Comparison of ENCODE assay signal across 10 cellular contexts in genomic region chr1:155325596-155325893, GRCh38. TPM values are rescaled to one million over a fixed set of nuclear protein-coding genes. Genes with fewer than 3 reads are reported as not detected.
A peak's percentile ranks its signal among the peaks of the same experiment; 100 is the strongest.
DNase-seq lines count a peak whose midpoint lies in the region; ATAC-seq, FAIRE-seq and TF ChIP-seq lines count a peak whose summit lies in the region.
"Had no signal": no experiment of that assay in that cellular context is flagged by ENCODE, and none has a peak within 500 bp of the region (broad histone marks: within the 10 kb centered on the region; RNA-seq: fewer than 3 reads in every experiment).

No MANE protein-coding gene starts in this region.

- peaks cover 2 to 8% of the 10 kb centered on the region in 2 donors for H3K36me3 Mint-ChIP-seq in CD4-positive, alpha-beta memory T cell
- H3K36me3 Mint-ChIP-seq in osteocyte (ENCODE audit: unreplicated experiment) = peaks cover 8% of the 10 kb centered on the region

- ATAC-seq in Panc1 (no peak), HG03280 (IDR thresholded peaks at IDR 0.05; ENCODE audit: unreplicated experiment) (no peak)

- peak overlapping the region; percentile 96 for H3K27ac ChIP-seq in CD4-positive, alpha-beta memory T cell (ENCODE audit: low read depth, low read length)
- H3K27ac ChIP-seq in Panc1 (ENCODE audit: low read length) (peak overlapping the region; percentile 95), endothelial cell of umbilical vein (ENCODE audit: insufficient read depth, low read depth, low read length) (no peak overlapping the region)

- H3K27me3 ChIP-seq in CD4-positive, alpha-beta memory T cell (ENCODE audit: insufficient read depth, low read length) = no peaks in the 10 kb centered on the region
- no peaks in the 10 kb centered on the region for H3K27me3 ChIP-seq in Panc1 (ENCODE audit: control insufficient read depth, insufficient read depth, low read length)
- H3K27me3 ChIP-seq in endothelial cell of umbilical vein (ENCODE audit: control insufficient read depth in 2 of 2, insufficient read depth in 2 of 2, low read length in 2 of 2) = no peaks in the 10 kb centered on the region

- H3K9me3 ChIP-seq in CD4-positive, alpha-beta memory T cell (ENCODE audit: control insufficient read depth in 1 of 2, low read length in 2 of 2) = no peaks in the 10 kb centered on the region
- H3K9me3 ChIP-seq in Panc1 (ENCODE audit: control insufficient read depth, insufficient read depth, low read depth, low read length) (no peaks in the 10 kb centered on the region), endothelial cell of umbilical vein (replicated peaks; ENCODE audit: control insufficient read depth, insufficient read depth, low read length) (no peaks in the 10 kb centered on the region)

- H3K27ac Mint-ChIP-seq in CD4-positive, alpha-beta memory T cell = peak overlapping the region; percentile 22 to 89 (median 84)
- peak overlapping the region; percentile 70 for H3K27ac Mint-ChIP-seq in osteocyte (ENCODE audit: unreplicated experiment)

- in situ Hi-C loops in Panc1 (cut with HindIII; ENCODE audit: low pct_unique_long_range_greater_than_20kb, low sequenced_read_pairs) = no loop called here

- FAIRE-seq in endothelial cell of umbilical vein (lab: Jason Lieb, UNC) = no peak
- FAIRE-seq: GM18507, HTR-8/SVneo had no signal

- no peaks in the 10 kb centered on the region for H3K27me3 Mint-ChIP-seq in CD4-positive, alpha-beta memory T cell
- H3K27me3 Mint-ChIP-seq in osteocyte (ENCODE audit: unreplicated experiment) = no peaks in the 10 kb centered on the region

- TF ChIP-seq POLR2A in endothelial cell of umbilical vein (IDR thresholded peaks at IDR 0.05; ENCODE audit: low read depth, low read length) = no peak

- H2AFZ ChIP-seq in endothelial cell of umbilical vein (ENCODE audit: low read depth, low read length) = no peak overlapping the region

- no peaks in the 10 kb centered on the region for H3K9me1 ChIP-seq in endothelial cell of umbilical vein (replicated peaks; ENCODE audit: control insufficient read depth, extremely low read depth, insufficient read depth, low read length)

- H3K4me2 ChIP-seq in endothelial cell of umbilical vein (ENCODE audit: insufficient read depth, low read length) = peak overlapping the region; percentile 88

- no peaks in the 10 kb centered on the region for H4K20me1 ChIP-seq in endothelial cell of umbilical vein (replicated peaks; ENCODE audit: control insufficient read depth, extremely low read depth, insufficient read depth, low read length)

- H3K4me3 ChIP-seq in CD4-positive, alpha-beta memory T cell (ENCODE audit: low read length in 2 of 2) = no peak overlapping the region
- H3K4me3 ChIP-seq in Panc1 (ENCODE audit: low read depth in 2 of 2, low read length in 2 of 2) (peak overlapping the region; percentile 92 to 96), endothelial cell of umbilical vein (replicated peaks in 1 of 3; ENCODE audit: insufficient read depth in 1 of 3, low read depth in 1 of 3, low read length in 3 of 3) (peak overlapping the region in 2 of 3 experiments; percentile 70 to 76)

- POLR2A ChIA-PET in CD4-positive, alpha-beta memory T cell (lab: Charles Lee; ENCODE audit: partially characterized antibody) = no interaction called here
- POLR2A ChIA-PET in Panc1 (lab: Charles Lee) = interaction anchor here (0.7 kb wide), 1 partner anchor 333 kb away, joined by 4 read pairs; no protein-coding TSS in a partner anchor
- POLR2A ChIA-PET in endothelial cell of umbilical vein (lab: Charles Lee) = no interaction called here

- no peak for TF ChIP-seq CTCF in Panc1 (IDR thresholded peaks at IDR 0.05)
- no peak for TF ChIP-seq CTCF in endothelial cell of umbilical vein (IDR thresholded peaks at IDR 0.05; ENCODE audit: extremely low read depth in 1 of 2, insufficient read depth in 1 of 2, low read depth in 1 of 2, low read length in 2 of 2)
- TF ChIP-seq CTCF in osteocyte (IDR thresholded peaks at IDR 0.05) = no peak

- H3K4me1 ChIP-seq in CD4-positive, alpha-beta memory T cell (ENCODE audit: insufficient read depth, low read length) = peaks cover 28% of the 10 kb centered on the region
- peaks cover 34% of the 10 kb centered on the region for H3K4me1 ChIP-seq in Panc1 (ENCODE audit: control insufficient read depth, insufficient read depth, low read length)
- peaks cover 30% of the 10 kb centered on the region for H3K4me1 ChIP-seq in endothelial cell of umbilical vein (ENCODE audit: control insufficient read depth, extremely low read depth, insufficient read depth, low read length)

- CTCF ChIA-PET in CD4-positive, alpha-beta memory T cell (lab: Charles Lee; ENCODE audit: partially characterized antibody) = interaction anchor here (10.1 kb wide), 1 partner anchor 75 kb away, joined by 143 read pairs; no protein-coding TSS in a partner anchor
- CTCF ChIA-PET in Panc1 (lab: Charles Lee) = no interaction called here
- CTCF ChIA-PET in endothelial cell of umbilical vein (lab: Charles Lee) = interaction anchor here (1.7 to 7.2 kb wide), 2 partner anchors 9 to 75 kb away, joined by 6 to 115 read pairs; no protein-coding TSS in a partner anchor

- no peaks in the 10 kb centered on the region for H3K79me2 ChIP-seq in endothelial cell of umbilical vein (ENCODE audit: control insufficient read depth, insufficient read depth, low read length)

- H3K9ac ChIP-seq in endothelial cell of umbilical vein (replicated peaks; ENCODE audit: extremely low read depth, insufficient read depth, low read length) = no peak overlapping the region

- H3K9me3 Mint-ChIP-seq in CD4-positive, alpha-beta memory T cell = no peaks in the 10 kb centered on the region
- H3K9me3 Mint-ChIP-seq in osteocyte (ENCODE audit: unreplicated experiment) = no peaks in the 10 kb centered on the region

- intact Hi-C loops in CD4-positive, alpha-beta memory T cell (cut with micrococcal nuclease) = loop anchor here (10.0 kb wide), 1 partner anchor 151 kb away; the partner anchor contains the start of genes KRTCAP2 and TRIM46
- intact Hi-C loops in Panc1 (cut with micrococcal nuclease; ENCODE audit: unreplicated experiment) (no loop called here), endothelial cell of umbilical vein (cut with micrococcal nuclease) (loop anchor here (2.0 kb wide), 2 partner anchors 237 to 267 kb away; partner anchors contain the start of gene ASH1L)

- BruUV-seq in Panc1 (replicated peaks; lab: Mats Ljungman, UMichigan) (no TSS peak), endothelial cell of umbilical vein (replicated peaks; lab: Mats Ljungman, UMichigan) (no TSS peak)

- peaks cover 8 to 33% (median 22%) of the 10 kb centered on the region in 4 donors for H3K4me1 Mint-ChIP-seq in CD4-positive, alpha-beta memory T cell
- peaks cover 26% of the 10 kb centered on the region for H3K4me1 Mint-ChIP-seq in osteocyte (ENCODE audit: unreplicated experiment)

- peak overlapping the region; percentile 51 to 78 (median 72) for H3K4me3 Mint-ChIP-seq in CD4-positive, alpha-beta memory T cell
- peak overlapping the region; percentile 86 for H3K4me3 Mint-ChIP-seq in osteocyte (ENCODE audit: unreplicated experiment)

- DNase-seq in CD4-positive, alpha-beta memory T cell = no peak
- DNase-seq in Panc1 (ENCODE audit: low read depth, low spot score) (no peak), endothelial cell of umbilical vein (ENCODE audit: low read depth, low spot score) (no peak), osteocyte (ENCODE audit: extremely low spot score, unreplicated experiment) (no peak), NCI-H82 (lab: John Stamatoyannopoulos, UW) (no peak), NCI-H2171 treated with DMSO at 0.1 percent for 48 hours (lab: John Stamatoyannopoulos, UW) (no peak), islet precursor cell (no peak)

- dilution Hi-C loops in endothelial cell of umbilical vein (cut with MboI; ENCODE audit: extremely low pct_ligation_motif_present, low sequenced_read_pairs) = no loop called here

- H3K36me3 ChIP-seq in CD4-positive, alpha-beta memory T cell (ENCODE audit: insufficient read depth, low read length) = peaks cover 7% of the 10 kb centered on the region
- no peaks in the 10 kb centered on the region; the same call in none of the 2 replicates for H3K36me3 ChIP-seq in Panc1 (ENCODE audit: control insufficient read depth, insufficient read depth, low read length)
- H3K36me3 ChIP-seq in endothelial cell of umbilical vein (ENCODE audit: control insufficient read depth in 2 of 2, extremely low read depth in 1 of 2, insufficient read depth in 2 of 2, low read length in 2 of 2) = peaks cover 2 to 15% of the 10 kb centered on the region in 2 experiments

RNA-seq across cellular contexts. Expression of gene RUSC1, which starts 4.9 kb away (rescaled TPM):
- total RNA-seq in CD4-positive, alpha-beta memory T cell = 10 to 100 TPM; 20.0 to 20.1 TPM
- 10 to 100 TPM in 1 of 2 donors, 1 to 10 TPM in 1; 6.8 to 11.8 TPM for polyA plus RNA-seq in CD4-positive, alpha-beta memory T cell
- 77.9 TPM for total RNA-seq in Panc1 (2021; ENCODE audit: unreplicated experiment)
- polyA plus RNA-seq in Panc1 (2012; ENCODE audit: insufficient read length) = 72.9 TPM
- total RNA-seq in endothelial cell of umbilical vein = 40.3 and 42.4 TPM in 2 replicates
- polyA plus RNA-seq in endothelial cell of umbilical vein = 46.6 and 63.3 TPM in 2 replicates
- 29.3 and 36.9 TPM in 2 replicates for polyA plus RNA-seq in endothelial cell of umbilical vein (2011; cell fraction: cytosol; rRNA removed)
- 80.2 and 87.8 TPM in 2 replicates for polyA plus RNA-seq in endothelial cell of umbilical vein (2011; cell fraction: nucleus; rRNA removed)
- polyA plus RNA-seq in endothelial cell of umbilical vein (2012) = 31.1 and 31.4 TPM in 2 replicates
- 22.0 and 25.6 TPM in 2 replicates for polyA minus RNA-seq in endothelial cell of umbilical vein
- polyA minus RNA-seq in endothelial cell of umbilical vein (2011; cell fraction: cytosol; rRNA and poly(A)+ RNA removed) = 40.5 TPM
- 12.3 and 16.7 TPM in 2 replicates for polyA minus RNA-seq in endothelial cell of umbilical vein (2011; cell fraction: nucleus; rRNA and poly(A)+ RNA removed)
- total RNA-seq in osteocyte = 34.4 and 35.4 TPM in 2 replicates

RNA-seq across cellular contexts. Expression of gene FDPS, which starts 16.9 kb away (rescaled TPM):
- 10 to 100 TPM; 82.8 to 91.3 TPM for total RNA-seq in CD4-positive, alpha-beta memory T cell
- polyA plus RNA-seq in CD4-positive, alpha-beta memory T cell = 100 to 1,000 TPM; 100 to 157 TPM
- 255 TPM for total RNA-seq in Panc1 (2021; ENCODE audit: unreplicated experiment)
- 170 TPM for polyA plus RNA-seq in Panc1 (2012; ENCODE audit: insufficient read length)
- total RNA-seq in endothelial cell of umbilical vein = 630 and 670 TPM in 2 replicates
- polyA plus RNA-seq in endothelial cell of umbilical vein = 508 and 646 TPM in 2 replicates
- 568 and 670 TPM in 2 replicates for polyA plus RNA-seq in endothelial cell of umbilical vein (2011; cell fraction: cytosol; rRNA removed)
- 704 and 769 TPM in 2 replicates for polyA plus RNA-seq in endothelial cell of umbilical vein (2011; cell fraction: nucleus; rRNA removed)
- 262 and 386 TPM in 2 replicates for polyA plus RNA-seq in endothelial cell of umbilical vein (2012)
- polyA minus RNA-seq in endothelial cell of umbilical vein = 391 and 440 TPM in 2 replicates
- polyA minus RNA-seq in endothelial cell of umbilical vein (2011; cell fraction: cytosol; rRNA and poly(A)+ RNA removed) = 172 TPM
- 124 and 150 TPM in 2 replicates for polyA minus RNA-seq in endothelial cell of umbilical vein (2011; cell fraction: nucleus; rRNA and poly(A)+ RNA removed)
- 119 and 127 TPM in 2 replicates for total RNA-seq in osteocyte

RNA-seq across cellular contexts. Expression of gene PKLR, which starts 24.3 kb away (rescaled TPM):
- total RNA-seq in CD4-positive, alpha-beta memory T cell = not detected
- polyA plus RNA-seq in CD4-positive, alpha-beta memory T cell = not detected
- total RNA-seq in Panc1 (2021; ENCODE audit: unreplicated experiment) (0.13 TPM), endothelial cell of umbilical vein (not detected in 2 replicates), osteocyte (not detected in 2 replicates)
- polyA plus RNA-seq in Panc1 (2012; ENCODE audit: insufficient read length) = not detected
- 0.03 TPM in 1 of 2 replicates, not detected in the other for polyA plus RNA-seq in endothelial cell of umbilical vein
- polyA plus RNA-seq in endothelial cell of umbilical vein (2011; cell fraction: cytosol; rRNA removed) = 0.03 TPM in 1 of 2 replicates, not detected in the other
- polyA plus RNA-seq in endothelial cell of umbilical vein (2011; cell fraction: nucleus; rRNA removed) = 0.06 TPM in 1 of 2 replicates, not detected in the other
- not detected in 2 replicates for polyA plus RNA-seq in endothelial cell of umbilical vein (2012)
- polyA minus RNA-seq in endothelial cell of umbilical vein = 0.38 and 0.92 TPM in 2 replicates
- not detected for polyA minus RNA-seq in endothelial cell of umbilical vein (2011; cell fraction: cytosol; rRNA and poly(A)+ RNA removed)
- not detected in 2 replicates for polyA minus RNA-seq in endothelial cell of umbilical vein (2011; cell fraction: nucleus; rRNA and poly(A)+ RNA removed)

RNA-seq across cellular contexts. Expression of gene HCN3, which starts 48.3 kb away (rescaled TPM):
- total RNA-seq in CD4-positive, alpha-beta memory T cell = 1 to 10 TPM; 4.9 to 5.3 TPM
- under 1 TPM; 0.10 to 0.41 TPM for polyA plus RNA-seq in CD4-positive, alpha-beta memory T cell
- total RNA-seq in Panc1 (2021; ENCODE audit: unreplicated experiment) (7.8 TPM), endothelial cell of umbilical vein (1.8 and 3.3 TPM in 2 replicates), osteocyte (3.7 and 4.1 TPM in 2 replicates)
- 8.6 TPM for polyA plus RNA-seq in Panc1 (2012; ENCODE audit: insufficient read length)
- polyA plus RNA-seq in endothelial cell of umbilical vein = 4.1 and 4.6 TPM in 2 replicates
- polyA plus RNA-seq in endothelial cell of umbilical vein (2011; cell fraction: cytosol; rRNA removed) = 1.3 and 2.7 TPM in 2 replicates
- polyA plus RNA-seq in endothelial cell of umbilical vein (2011; cell fraction: nucleus; rRNA removed) = 19.7 and 30.1 TPM in 2 replicates
- polyA plus RNA-seq in endothelial cell of umbilical vein (2012) = 1.5 and 1.6 TPM in 2 replicates
- 2.8 and 4.9 TPM in 2 replicates for polyA minus RNA-seq in endothelial cell of umbilical vein
- 4.5 TPM for polyA minus RNA-seq in endothelial cell of umbilical vein (2011; cell fraction: cytosol; rRNA and poly(A)+ RNA removed)
- polyA minus RNA-seq in endothelial cell of umbilical vein (2011; cell fraction: nucleus; rRNA and poly(A)+ RNA removed) = 3.3 and 3.5 TPM in 2 replicates

RNA-seq across cellular contexts. Expression of gene CLK2, which starts 52.2 kb away (rescaled TPM):
- total RNA-seq in CD4-positive, alpha-beta memory T cell = 100 to 1,000 TPM; 123 to 126 TPM
- 10 to 100 TPM; 11.4 to 21.5 TPM for polyA plus RNA-seq in CD4-positive, alpha-beta memory T cell
- 43.6 TPM for total RNA-seq in Panc1 (2021; ENCODE audit: unreplicated experiment)
- 38.2 TPM for polyA plus RNA-seq in Panc1 (2012; ENCODE audit: insufficient read length)
- 61.7 and 69.1 TPM in 2 replicates for total RNA-seq in endothelial cell of umbilical vein
- 80.9 and 84.8 TPM in 2 replicates for polyA plus RNA-seq in endothelial cell of umbilical vein
- 24.4 and 27.0 TPM in 2 replicates for polyA plus RNA-seq in endothelial cell of umbilical vein (2011; cell fraction: cytosol; rRNA removed)
- polyA plus RNA-seq in endothelial cell of umbilical vein (2011; cell fraction: nucleus; rRNA removed) = 560 and 582 TPM in 2 replicates
- 32.4 and 34.0 TPM in 2 replicates for polyA plus RNA-seq in endothelial cell of umbilical vein (2012)
- 83.6 and 98.2 TPM in 2 replicates for polyA minus RNA-seq in endothelial cell of umbilical vein
- polyA minus RNA-seq in endothelial cell of umbilical vein (2011; cell fraction: cytosol; rRNA and poly(A)+ RNA removed) = 24.1 TPM
- 100 and 109 TPM in 2 replicates for polyA minus RNA-seq in endothelial cell of umbilical vein (2011; cell fraction: nucleus; rRNA and poly(A)+ RNA removed)
- total RNA-seq in osteocyte = 53.7 and 63.5 TPM in 2 replicates

Comparison
In these comparisons a context has a peak if more than half of its experiments do, and no peak if none do; other contexts are left out.
1. H3K4me3 ChIP-seq: peak in Panc1 (2 of 2) and endothelial cell of umbilical vein (2 of 3); none in CD4-positive, alpha-beta memory T cell (0 of 2).